Comparison of ENCODE assay signal across 9 cellular contexts in genomic region chr22:42962295-42963230, GRCh38. TPM values are rescaled to one million over a fixed set of nuclear protein-coding genes. Genes with fewer than 3 reads are reported as not detected.
DNase-seq lines count a peak whose midpoint lies in the region; ATAC-seq, FAIRE-seq and TF ChIP-seq lines count a peak whose summit lies in the region.
"Had no signal": no experiment of that assay in that cellular context is flagged by ENCODE, and none has a peak within 500 bp of the region (broad histone marks: within the 10 kb centered on the region; RNA-seq: fewer than 3 reads in every experiment).

No MANE protein-coding gene starts in this region.

- H3K4me1 ChIP-seq in foreskin keratinocyte (peaks cover 12% of the 10 kb centered on the region), rectal smooth muscle tissue (ENCODE audit: control insufficient read depth, insufficient read depth, low read length) (peaks cover 37% of the 10 kb centered on the region)

- no peak overlapping the region for H3K4me3 ChIP-seq in rectal smooth muscle tissue (ENCODE audit: low read length)

- TF ChIP-seq POLR2A in GM12892 (IDR thresholded peaks at IDR 0.05; ENCODE audit: low read depth, low read length) = 0 out of 2 replicates have a peak, but pooled peaks have one; percentile 14

- H3K27me3 ChIP-seq in foreskin keratinocyte = no peaks in the 10 kb centered on the region
- no peaks in the 10 kb centered on the region for H3K27me3 ChIP-seq in rectal smooth muscle tissue (ENCODE audit: control insufficient read depth, insufficient read depth, low read length)

- DNase-seq in GM12892 (ENCODE audit: insufficient read length) (no peak), SKM-1 (lab: John Stamatoyannopoulos, UW; ENCODE audit: unreplicated experiment) (peak; percentile 46), foreskin keratinocyte (no peak), NCI-H1092 (lab: John Stamatoyannopoulos, UW) (no peak), DMS79 (lab: John Stamatoyannopoulos, UW) (no peak)

- no peak for TF ChIP-seq CTCF in foreskin keratinocyte (conservative IDR thresholded peaks at IDR 0.05)

- H3K27ac ChIP-seq in foreskin keratinocyte (no peak overlapping the region), rectal smooth muscle tissue (ENCODE audit: low read depth, low read length) (peak overlapping the region; percentile 22)

- FAIRE-seq in GM12892 (lab: Jason Lieb, UNC) = no peak

- ATAC-seq in foreskin keratinocyte = peak; percentile 37
- ATAC-seq in HG03045 (IDR thresholded peaks at IDR 0.05; ENCODE audit: unreplicated experiment) = no peak
- ATAC-seq in GM18520 (IDR thresholded peaks at IDR 0.05; ENCODE audit: unreplicated experiment) = no peak
- ATAC-seq: SK-N-SH treated with all-trans-retinoic acid at 6 μM for 48 hours had no signal

- H3K36me3 ChIP-seq in rectal smooth muscle tissue (ENCODE audit: control insufficient read depth, insufficient read depth, low read length) = no peaks in the 10 kb centered on the region

- no peak overlapping the region for H3K9ac ChIP-seq in rectal smooth muscle tissue (ENCODE audit: low read length)

RNA-seq across cellular contexts. Expression of gene PACSIN2, which starts 52.4 kb away (rescaled TPM):
- 32.2 TPM for polyA plus RNA-seq in GM12892 (2012; ENCODE audit: missing spikeins)
- 38.5 and 41.4 TPM in 2 replicates for total RNA-seq in foreskin keratinocyte
- polyA plus RNA-seq in foreskin keratinocyte = 21.6 and 25.9 TPM in 2 replicates
